In genomic region chr1:217029311-217030157, GRCh38 we compare ENCODE assay signal across 9 cellular contexts.
DNase-seq lines count a peak whose midpoint lies in the region; ATAC-seq and TF ChIP-seq lines count a peak whose summit lies in the region.
"Had no signal": no experiment of that assay in that cellular context is flagged by ENCODE, and none has a peak within 500 bp of the region (broad histone marks: within the 10 kb centered on the region; RNA-seq: fewer than 3 reads in every experiment).

No MANE protein-coding gene starts in this region.

- ATAC-seq in SK-N-SH treated with all-trans-retinoic acid at 6 μM for 48 hours (peak; percentile 95), sciatic nerve (peak; percentile 90), GM21786 (IDR thresholded peaks at IDR 0.05; ENCODE audit: unreplicated experiment) (no peak)

- no peak for TF ChIP-seq CTCF in fibroblast of villous mesenchyme (IDR thresholded peaks at IDR 0.05; ENCODE audit: insufficient read depth, low read depth, low read length)

- intact Hi-C loops in sciatic nerve (cut with DNase I), result no loop called here

- DNase-seq in DMS53 (lab: John Stamatoyannopoulos, UW), result peak; percentile 94
- peak; percentile 13 for DNase-seq in fibroblast of villous mesenchyme (ENCODE audit: low read depth)
- DNase-seq in sciatic nerve (ENCODE audit: low spot score), result no peak
- no peak for DNase-seq in germinal center (ENCODE audit: low spot score)
- DNase-seq in NAMALWA (ENCODE audit: low spot score), result no peak
- DNase-seq in AML-193 (lab: John Stamatoyannopoulos, UW), result no peak
- DNase-seq: GDM1 had no signal

- H3K4me3 ChIP-seq in fibroblast of villous mesenchyme (ENCODE audit: low read depth, low read length), result no peak overlapping the region

TF ChIP-seq in SK-N-SH treated with all-trans-retinoic acid at 6 μM for 48 hours, 23 proteins besides CTCF, POLR2A, EP300 and RAD21:
- TF ChIP-seq ZC3H10 (CRISPR knock-in tag; IDR thresholded peaks at IDR 0.05) (0 out of 2 replicates have a peak, but pooled peaks have one; percentile 4), BACH2 (CRISPR knock-in tag; IDR thresholded peaks at IDR 0.05; ENCODE audit: borderline replicate concordance) (no peak), ZNF565 (CRISPR knock-in tag; conservative IDR thresholded peaks at IDR 0.05; ENCODE audit: low read depth) (no peak), RARB (CRISPR knock-in tag; IDR thresholded peaks at IDR 0.05) (0 out of 2 replicates have a peak, but pooled peaks have one; percentile 11), POU6F1 (CRISPR knock-in tag; IDR thresholded peaks at IDR 0.05; ENCODE audit: borderline replicate concordance, low read depth) (0 out of 2 replicates have a peak, but pooled peaks have one; percentile 58), ARNTL (CRISPR knock-in tag; IDR thresholded peaks at IDR 0.05; ENCODE audit: borderline replicate concordance, low read depth) (no peak)

Comparison
In these comparisons a context has a peak if more than half of its experiments do, and no peak if none do; other contexts are left out.
1. DNase-seq: peak in DMS53 (single experiment) and fibroblast of villous mesenchyme (single experiment); none in sciatic nerve (single experiment), germinal center (single experiment), NAMALWA (single experiment) and AML-193 (0 of 2).